Comparison of ENCODE assay signal across 17 cellular contexts in genomic region chr1:207841318-207841717, GRCh38.
"Had no signal": no experiment of that assay in that cellular context is flagged by ENCODE, and none has a peak within 500 bp of the region (broad histone marks: within the 10 kb centered on the region; RNA-seq: fewer than 3 reads in every experiment).

No MANE protein-coding gene starts in this region.

- H3K9me3 Mint-ChIP-seq: activated naive CD8-positive, alpha-beta T cell treated with anti-CD3 and anti-CD28 coated beads, Interleukin-2, amount 50 U/mL, for 24 hours; activated T-cell treated with anti-CD3 and anti-CD28 coated beads, Interleukin-2, amount 50 U/mL, for 4 hours; naive thymus-derived CD8-positive, alpha-beta T cell; type B pancreatic cell had no signal

- H3K27me3 Mint-ChIP-seq: activated CD8-positive, alpha-beta memory T cell treated with anti-CD3 and anti-CD28 coated beads, Interleukin-2, amount 10 ng/mL, durations not matched to agents 7 days and 5 days; activated naive CD8-positive, alpha-beta T cell treated with anti-CD3 and anti-CD28 coated beads, Interleukin-2, amount 50 U/mL, for 24 hours; naive thymus-derived CD8-positive, alpha-beta T cell; type B pancreatic cell had no signal

- H3K36me3 Mint-ChIP-seq: type B pancreatic cell had no signal

- H3K27me3 ChIP-seq: ascending aorta, suprapubic skin had no signal

- H3K4me3 Mint-ChIP-seq: activated CD8-positive, alpha-beta memory T cell treated with anti-CD3 and anti-CD28 coated beads, Interleukin-2, amount 10 ng/mL, durations not matched to agents 7 days and 5 days; activated naive CD8-positive, alpha-beta T cell treated with anti-CD3 and anti-CD28 coated beads, Interleukin-2, amount 50 U/mL, for 24 hours; activated T-cell treated with anti-CD3 and anti-CD28 coated beads, Interleukin-2, amount 50 U/mL, for 4 hours; naive thymus-derived CD8-positive, alpha-beta T cell; type B pancreatic cell had no signal

- H3K4me3 ChIP-seq: ascending aorta, mucosa of descending colon, psoas muscle, suprapubic skin had no signal

- H3K27ac ChIP-seq: ascending aorta, psoas muscle had no signal

- ATAC-seq: activated CD4-positive, CD25-positive, alpha-beta regulatory T cell treated with anti-CD3 and anti-CD28 coated beads, Interleukin-2, amount 50 U/mL, for 24 hours; activated CD8-positive, alpha-beta memory T cell treated with anti-CD3 and anti-CD28 coated beads, Interleukin-2, amount 10 ng/mL, durations not matched to agents 7 days and 5 days; activated naive CD8-positive, alpha-beta T cell treated with anti-CD3 and anti-CD28 coated beads, Interleukin-2, amount 50 U/mL, for 24 hours; activated T-cell treated with anti-CD3 and anti-CD28 coated beads, Interleukin-2, amount 50 U/mL, for 4 hours; left lobe of liver; mucosa of descending colon; naive thymus-derived CD8-positive, alpha-beta T cell; psoas muscle had no signal

- H3K27ac Mint-ChIP-seq: activated CD8-positive, alpha-beta memory T cell treated with anti-CD3 and anti-CD28 coated beads, Interleukin-2, amount 10 ng/mL, durations not matched to agents 7 days and 5 days; activated naive CD8-positive, alpha-beta T cell treated with anti-CD3 and anti-CD28 coated beads, Interleukin-2, amount 50 U/mL, for 24 hours; type B pancreatic cell had no signal

- DNase-seq: activated CD8-positive, alpha-beta memory T cell treated with anti-CD3 and anti-CD28 coated beads, Interleukin-2, amount 10 ng/mL, durations not matched to agents 7 days and 5 days; activated naive CD8-positive, alpha-beta T cell treated with anti-CD3 and anti-CD28 coated beads, Interleukin-2, amount 50 U/mL, for 24 hours; activated T-cell treated with anti-CD3 and anti-CD28 coated beads, Interleukin-2, amount 50 U/mL, for 4 hours; foreskin melanocyte; islet precursor cell; mucosa of descending colon; naive thymus-derived CD8-positive, alpha-beta T cell; nucleus accumbens; psoas muscle; stimulated activated CD4-positive, alpha-beta T cell treated with anti-CD3 and anti-CD28 coated beads, Interleukin-12 subunit alpha, Interleukin-12 subunit beta, amount 100 ng/mL, for 4 hours; stimulated activated CD4-positive, alpha-beta T cell treated with anti-CD3 and anti-CD28 coated beads, Interleukin-2, amount 100 ng/mL, for 48 hours; stimulated activated naive CD4-positive, alpha-beta T cell treated with Interleukin-2 at 50 U/mL for 16 hours had no signal
